In the genomic region with DNA sequence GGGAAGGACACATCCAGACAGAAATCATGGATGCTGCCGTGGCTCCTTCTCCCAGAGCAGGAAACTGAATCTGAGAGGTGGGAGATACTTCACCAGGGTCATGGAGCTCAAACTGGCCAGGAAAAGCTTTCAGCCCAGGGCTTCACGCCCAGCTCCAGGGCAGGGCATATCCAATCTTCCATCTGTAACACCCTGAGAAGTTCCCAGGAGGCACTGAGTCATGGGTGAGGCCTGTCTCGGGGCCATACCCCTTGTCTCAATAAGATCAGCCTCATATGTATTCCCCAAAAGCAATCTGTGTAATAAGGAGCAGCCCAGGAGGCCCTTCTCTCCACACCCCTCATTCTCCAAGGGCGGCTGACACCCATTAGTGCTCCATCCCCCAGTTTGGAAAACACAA, we compare ENCODE assay signal across 2 cellular contexts.
TF ChIP-seq lines count a peak whose summit lies in the region.

No MANE protein-coding gene starts in this region.

TF ChIP-seq in GM12878, 131 proteins besides CTCF, POLR2A, EP300 and RAD21 (continued from another document):
- TF ChIP-seq, protein P1, sequence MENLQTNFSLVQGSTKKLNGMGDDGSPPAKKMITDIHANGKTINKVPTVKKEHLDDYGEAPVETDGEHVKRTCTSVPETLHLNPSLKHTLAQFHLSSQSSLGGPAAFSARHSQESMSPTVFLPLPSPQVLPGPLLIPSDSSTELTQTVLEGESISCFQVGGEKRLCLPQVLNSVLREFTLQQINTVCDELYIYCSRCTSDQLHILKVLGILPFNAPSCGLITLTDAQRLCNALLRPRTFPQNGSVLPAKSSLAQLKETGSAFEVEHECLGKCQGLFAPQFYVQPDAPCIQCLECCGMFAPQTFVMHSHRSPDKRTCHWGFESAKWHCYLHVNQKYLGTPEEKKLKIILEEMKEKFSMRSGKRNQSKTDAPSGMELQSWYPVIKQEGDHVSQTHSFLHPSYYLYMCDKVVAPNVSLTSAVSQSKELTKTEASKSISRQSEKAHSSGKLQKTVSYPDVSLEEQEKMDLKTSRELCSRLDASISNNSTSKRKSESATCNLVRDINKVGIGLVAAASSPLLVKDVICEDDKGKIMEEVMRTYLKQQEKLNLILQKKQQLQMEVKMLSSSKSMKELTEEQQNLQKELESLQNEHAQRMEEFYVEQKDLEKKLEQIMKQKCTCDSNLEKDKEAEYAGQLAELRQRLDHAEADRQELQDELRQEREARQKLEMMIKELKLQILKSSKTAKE (IDR thresholded peaks at IDR 0.05; ENCODE audit: low read depth, poor library complexity, severe bottlenecking) = no peak

TF ChIP-seq in WTC11, 78 proteins besides CTCF, POLR2A, EP300 and RAD21 (continued from another document):
- no peak for TF ChIP-seq TCF7 (CRISPR knock-in tag; IDR thresholded peaks at IDR 0.05; ENCODE audit: low read depth)
- TF ChIP-seq FOXK1 (CRISPR knock-in tag; IDR thresholded peaks at IDR 0.05) = no peak
- TF ChIP-seq CBFB (CRISPR knock-in tag; IDR thresholded peaks at IDR 0.05; ENCODE audit: low read depth) = no peak
- TF ChIP-seq, protein P2, sequence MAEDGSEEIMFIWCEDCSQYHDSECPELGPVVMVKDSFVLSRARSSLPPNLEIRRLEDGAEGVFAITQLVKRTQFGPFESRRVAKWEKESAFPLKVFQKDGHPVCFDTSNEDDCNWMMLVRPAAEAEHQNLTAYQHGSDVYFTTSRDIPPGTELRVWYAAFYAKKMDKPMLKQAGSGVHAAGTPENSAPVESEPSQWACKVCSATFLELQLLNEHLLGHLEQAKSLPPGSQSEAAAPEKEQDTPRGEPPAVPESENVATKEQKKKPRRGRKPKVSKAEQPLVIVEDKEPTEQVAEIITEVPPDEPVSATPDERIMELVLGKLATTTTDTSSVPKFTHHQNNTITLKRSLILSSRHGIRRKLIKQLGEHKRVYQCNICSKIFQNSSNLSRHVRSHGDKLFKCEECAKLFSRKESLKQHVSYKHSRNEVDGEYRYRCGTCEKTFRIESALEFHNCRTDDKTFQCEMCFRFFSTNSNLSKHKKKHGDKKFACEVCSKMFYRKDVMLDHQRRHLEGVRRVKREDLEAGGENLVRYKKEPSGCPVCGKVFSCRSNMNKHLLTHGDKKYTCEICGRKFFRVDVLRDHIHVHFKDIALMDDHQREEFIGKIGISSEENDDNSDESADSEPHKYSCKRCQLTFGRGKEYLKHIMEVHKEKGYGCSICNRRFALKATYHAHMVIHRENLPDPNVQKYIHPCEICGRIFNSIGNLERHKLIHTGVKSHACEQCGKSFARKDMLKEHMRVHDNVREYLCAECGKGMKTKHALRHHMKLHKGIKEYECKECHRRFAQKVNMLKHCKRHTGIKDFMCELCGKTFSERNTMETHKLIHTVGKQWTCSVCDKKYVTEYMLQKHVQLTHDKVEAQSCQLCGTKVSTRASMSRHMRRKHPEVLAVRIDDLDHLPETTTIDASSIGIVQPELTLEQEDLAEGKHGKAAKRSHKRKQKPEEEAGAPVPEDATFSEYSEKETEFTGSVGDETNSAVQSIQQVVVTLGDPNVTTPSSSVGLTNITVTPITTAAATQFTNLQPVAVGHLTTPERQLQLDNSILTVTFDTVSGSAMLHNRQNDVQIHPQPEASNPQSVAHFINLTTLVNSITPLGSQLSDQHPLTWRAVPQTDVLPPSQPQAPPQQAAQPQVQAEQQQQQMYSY (CRISPR knock-in tag; IDR thresholded peaks at IDR 0.05) = no peak
- TF ChIP-seq NFE2L1 (CRISPR knock-in tag; IDR thresholded peaks at IDR 0.05) = no peak
- no peak for TF ChIP-seq CREM (CRISPR knock-in tag; IDR thresholded peaks at IDR 0.05)
- TF ChIP-seq, protein P3, sequence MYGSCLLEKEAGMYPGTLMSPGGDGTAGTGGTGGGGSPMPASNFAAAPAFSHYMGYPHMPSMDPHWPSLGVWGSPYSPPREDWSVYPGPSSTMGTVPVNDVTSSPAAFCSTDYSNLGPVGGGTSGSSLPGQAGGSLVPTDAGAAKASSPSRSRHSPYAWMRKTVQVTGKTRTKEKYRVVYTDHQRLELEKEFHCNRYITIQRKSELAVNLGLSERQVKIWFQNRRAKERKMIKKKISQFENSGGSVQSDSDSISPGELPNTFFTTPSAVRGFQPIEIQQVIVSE (CRISPR knock-in tag; IDR thresholded peaks at IDR 0.05; ENCODE audit: borderline replicate concordance) = no peak
- TF ChIP-seq, protein P4, sequence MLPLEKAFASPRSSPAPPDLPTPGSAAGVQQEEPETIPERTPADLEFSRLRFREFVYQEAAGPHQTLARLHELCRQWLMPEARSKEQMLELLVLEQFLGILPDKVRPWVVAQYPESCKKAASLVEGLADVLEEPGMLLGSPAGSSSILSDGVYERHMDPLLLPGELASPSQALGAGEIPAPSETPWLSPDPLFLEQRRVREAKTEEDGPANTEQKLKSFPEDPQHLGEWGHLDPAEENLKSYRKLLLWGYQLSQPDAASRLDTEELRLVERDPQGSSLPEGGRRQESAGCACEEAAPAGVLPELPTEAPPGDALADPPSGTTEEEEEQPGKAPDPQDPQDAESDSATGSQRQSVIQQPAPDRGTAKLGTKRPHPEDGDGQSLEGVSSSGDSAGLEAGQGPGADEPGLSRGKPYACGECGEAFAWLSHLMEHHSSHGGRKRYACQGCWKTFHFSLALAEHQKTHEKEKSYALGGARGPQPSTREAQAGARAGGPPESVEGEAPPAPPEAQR (CRISPR knock-in tag; IDR thresholded peaks at IDR 0.05) = no peak
